Comparison of ENCODE assay signal across 10 cellular contexts in the genomic region with DNA sequence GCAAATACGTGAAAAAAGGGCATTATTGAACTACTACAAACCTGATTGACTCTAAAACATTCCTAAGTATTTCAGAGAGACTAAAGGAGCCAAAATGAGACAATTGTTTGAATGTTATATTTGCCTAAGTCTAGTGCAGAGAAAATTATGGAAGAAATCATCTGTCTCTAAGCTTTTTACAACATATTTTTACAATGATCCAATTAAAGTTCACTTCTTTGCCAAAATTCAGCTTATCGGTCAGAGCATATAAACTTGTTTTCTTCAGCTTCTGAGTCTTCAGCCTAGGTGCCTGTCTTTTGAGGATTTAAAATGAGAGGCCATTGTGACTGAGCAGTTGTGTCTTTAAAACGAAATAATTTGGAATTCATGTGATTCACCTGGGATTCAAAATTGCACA.
DNase-seq lines count a peak whose midpoint lies in the region; ATAC-seq and TF ChIP-seq lines count a peak whose summit lies in the region.
"Had no signal": no experiment of that assay in that cellular context is flagged by ENCODE, and none has a peak within 500 bp of the region (broad histone marks: within the 10 kb centered on the region; RNA-seq: fewer than 3 reads in every experiment).

No MANE protein-coding gene starts in this region.

- peak overlapping the region; percentile 72 for H3K4me2 ChIP-seq in smooth muscle cell

- H3K27ac ChIP-seq in esophagus squamous epithelium: peak overlapping the region in 3 of 4 donors; percentile 20 to 47 (median 33)
- peak overlapping the region; percentile 83 for H3K27ac ChIP-seq in smooth muscle cell (ENCODE audit: low read depth)
- H3K27ac ChIP-seq in spleen: peak overlapping the region in 4 of 8 donors; percentile 69 to 85 (median 77)

- intact Hi-C loops in activated CD4-positive, alpha-beta T cell treated with anti-CD3 and anti-CD28 coated beads, Interleukin-2, amount 10 ng/mL, durations not matched to agents 24 days and 14 days (cut with micrococcal nuclease): no loop called here
- intact Hi-C loops in esophagus squamous epithelium (cut with DNase I) (no loop called here), spleen (cut with DNase I; ENCODE audit: low total_unique reads) (no loop called here)

- H3K36me3 Mint-ChIP-seq in activated CD4-positive, alpha-beta T cell treated with anti-CD3 and anti-CD28 coated beads, Interleukin-2, amount 10 ng/mL, durations not matched to agents 24 days and 14 days (ENCODE audit: low read depth): peaks cover 35% of the 10 kb centered on the region
- no peaks in the 10 kb centered on the region; the same call in 1 of the 2 replicates for H3K36me3 Mint-ChIP-seq in WTC11

- no peaks in the 10 kb centered on the region for H3K27me3 Mint-ChIP-seq in activated CD4-positive, alpha-beta T cell treated with anti-CD3 and anti-CD28 coated beads, Interleukin-2, amount 10 ng/mL, durations not matched to agents 24 days and 14 days
- no peaks in the 10 kb centered on the region for H3K27me3 Mint-ChIP-seq in WTC11 (ENCODE audit: low read depth)

- H3K4me3 Mint-ChIP-seq in activated CD4-positive, alpha-beta T cell treated with anti-CD3 and anti-CD28 coated beads, Interleukin-2, amount 10 ng/mL, durations not matched to agents 24 days and 14 days: peak overlapping the region; percentile 12
- H3K4me3 Mint-ChIP-seq in WTC11: peak overlapping the region; percentile 51

- 45 to 64% methylated on average over 3 of the region's 3 CpGs for WGBS in esophagus squamous epithelium, 2 donors
- 81% methylated on average over 3 of the region's 3 CpGs for WGBS in smooth muscle cell (ENCODE audit: low lambda C conversion rate)
- 80 to 91% (median 85%) methylated on average over 3 of the region's 3 CpGs for whole genome bisulfite sequencing in spleen, 5 donors

- H3K4me1 ChIP-seq in esophagus squamous epithelium (peaks cover 9 to 63% (median 14%) of the 10 kb centered on the region in 3 donors), smooth muscle cell (ENCODE audit: low read depth) (peaks cover 68% of the 10 kb centered on the region), spleen (peaks cover 33 to 100% (median 84%) of the 10 kb centered on the region in 6 donors)

- POLR2A ChIA-PET in WTC11 (lab: Charles Lee): interaction anchor here (0.8 kb wide), 1 partner anchor 28 kb away, joined by 3 read pairs; no protein-coding TSS in a partner anchor

- no peak overlapping the region for H3K9ac ChIP-seq in smooth muscle cell (ENCODE audit: low read depth)

- H3K27ac Mint-ChIP-seq in activated CD4-positive, alpha-beta T cell treated with anti-CD3 and anti-CD28 coated beads, Interleukin-2, amount 10 ng/mL, durations not matched to agents 24 days and 14 days: peak overlapping the region; percentile 31
- H3K27ac Mint-ChIP-seq in WTC11: peak overlapping the region; percentile 91

- peaks cover 53% of the 10 kb centered on the region for H3K79me2 ChIP-seq in smooth muscle cell (ENCODE audit: low read depth)

- H3K27me3 ChIP-seq in esophagus squamous epithelium (no peaks in the 10 kb centered on the region), smooth muscle cell (ENCODE audit: low read depth) (no peaks in the 10 kb centered on the region), spleen (replicated peaks in 1 of 7) (no peaks in the 10 kb centered on the region)

- no peak for DNase-seq in activated CD4-positive, alpha-beta T cell treated with anti-CD3 and anti-CD28 coated beads, Interleukin-2, amount 10 ng/mL, durations not matched to agents 24 days and 14 days
- DNase-seq in activated CD4-positive, alpha-beta T cell treated with anti-CD3 and anti-CD28 coated beads for 4 hours: no peak
- DNase-seq in WTC11 (ENCODE audit: low spot score): no peak
- no peak for DNase-seq in esophagus squamous epithelium (lab: John Stamatoyannopoulos, UW)
- DNase-seq in smooth muscle cell (lab: John Stamatoyannopoulos, UW; ENCODE audit: unreplicated experiment): no peak
- DNase-seq in NCI-H82 treated with DMSO at 0.1 percent for 48 hours (lab: John Stamatoyannopoulos, UW; ENCODE audit: unreplicated experiment): no peak
- DNase-seq in spleen: no peak
- DNase-seq: DMS79, NCI-H2171 had no signal

- TF ChIP-seq POLR2A in esophagus squamous epithelium (IDR thresholded peaks at IDR 0.05): no peak
- TF ChIP-seq POLR2A in spleen (IDR thresholded peaks at IDR 0.05): no peak

- no peaks in the 10 kb centered on the region for H3K9me3 Mint-ChIP-seq in activated CD4-positive, alpha-beta T cell treated with anti-CD3 and anti-CD28 coated beads, Interleukin-2, amount 10 ng/mL, durations not matched to agents 24 days and 14 days
- no peaks in the 10 kb centered on the region for H3K9me3 Mint-ChIP-seq in WTC11

- H2AFZ ChIP-seq in smooth muscle cell (ENCODE audit: low read depth): no peak overlapping the region

- no peak overlapping the region for H3K4me3 ChIP-seq in esophagus squamous epithelium
- no peak overlapping the region for H3K4me3 ChIP-seq in smooth muscle cell
- no peak overlapping the region for H3K4me3 ChIP-seq in spleen

- H4K20me1 ChIP-seq in smooth muscle cell (ENCODE audit: low read depth): peaks cover 20% of the 10 kb centered on the region

- TF ChIP-seq CTCF in WTC11 (IDR thresholded peaks at IDR 0.05): no peak
- TF ChIP-seq CTCF in esophagus squamous epithelium (IDR thresholded peaks at IDR 0.05): no peak
- TF ChIP-seq CTCF in smooth muscle cell (IDR thresholded peaks at IDR 0.05; ENCODE audit: borderline replicate concordance, insufficient read depth, poor library complexity, severe bottlenecking): no peak
- no peak for TF ChIP-seq CTCF in spleen (IDR thresholded peaks at IDR 0.05 in 8 of 11, conservative IDR thresholded peaks at IDR 0.05 in 3 of 11)

- H3K9me3 ChIP-seq in esophagus squamous epithelium: no peaks in the 10 kb centered on the region
- H3K9me3 ChIP-seq in smooth muscle cell (replicated peaks; ENCODE audit: low read depth): no peaks in the 10 kb centered on the region
- no peaks in the 10 kb centered on the region for H3K9me3 ChIP-seq in spleen

- H3K4me1 Mint-ChIP-seq in activated CD4-positive, alpha-beta T cell treated with anti-CD3 and anti-CD28 coated beads, Interleukin-2, amount 10 ng/mL, durations not matched to agents 24 days and 14 days: peaks cover 76% of the 10 kb centered on the region
- peaks cover 90% of the 10 kb centered on the region for H3K4me1 Mint-ChIP-seq in WTC11

- H3F3A ChIP-seq in smooth muscle cell (ENCODE audit: low read depth): peaks cover 21% of the 10 kb centered on the region

- no peaks in the 10 kb centered on the region for H3K36me3 ChIP-seq in esophagus squamous epithelium
- H3K36me3 ChIP-seq in smooth muscle cell (ENCODE audit: low read depth): no peaks in the 10 kb centered on the region
- H3K36me3 ChIP-seq in spleen: peaks cover 0 to 28% (median 13%) of the 10 kb centered on the region in 6 donors

- CTCF ChIA-PET in WTC11 (lab: Charles Lee): interaction anchor here (1.0 kb wide), 1 partner anchor 151 kb away, joined by 3 read pairs; no protein-coding TSS in a partner anchor

- ATAC-seq in WTC11: no peak
- ATAC-seq in HG03442 (IDR thresholded peaks at IDR 0.05; ENCODE audit: unreplicated experiment): no peak

TF ChIP-seq in WTC11, 78 proteins besides CTCF, POLR2A, EP300 and RAD21 (continues in another document):
- TF ChIP-seq FOXK1 (CRISPR knock-in tag; IDR thresholded peaks at IDR 0.05) (no peak), TEAD4 (CRISPR knock-in tag; IDR thresholded peaks at IDR 0.05) (no peak), MLX (CRISPR knock-in tag; IDR thresholded peaks at IDR 0.05) (no peak), FOXP1 (CRISPR knock-in tag; IDR thresholded peaks at IDR 0.05; ENCODE audit: borderline replicate concordance) (no peak), ZSCAN18 (CRISPR knock-in tag; IDR thresholded peaks at IDR 0.05) (no peak), IRF2 (CRISPR knock-in tag; IDR thresholded peaks at IDR 0.05; ENCODE audit: borderline replicate concordance, low read depth) (no peak), JAZF1 (CRISPR knock-in tag; IDR thresholded peaks at IDR 0.05) (no peak), ZNF317 (CRISPR knock-in tag; IDR thresholded peaks at IDR 0.05; ENCODE audit: borderline replicate concordance, low read depth) (no peak), NR3C1 (CRISPR knock-in tag; conservative IDR thresholded peaks at IDR 0.05; ENCODE audit: low read depth) (no peak), CBFB (CRISPR knock-in tag; IDR thresholded peaks at IDR 0.05; ENCODE audit: low read depth) (no peak), TEAD1 (CRISPR knock-in tag; IDR thresholded peaks at IDR 0.05) (no peak), ESRRA (CRISPR knock-in tag; IDR thresholded peaks at IDR 0.05; ENCODE audit: borderline replicate concordance) (no peak)
- TF ChIP-seq, protein P1, sequence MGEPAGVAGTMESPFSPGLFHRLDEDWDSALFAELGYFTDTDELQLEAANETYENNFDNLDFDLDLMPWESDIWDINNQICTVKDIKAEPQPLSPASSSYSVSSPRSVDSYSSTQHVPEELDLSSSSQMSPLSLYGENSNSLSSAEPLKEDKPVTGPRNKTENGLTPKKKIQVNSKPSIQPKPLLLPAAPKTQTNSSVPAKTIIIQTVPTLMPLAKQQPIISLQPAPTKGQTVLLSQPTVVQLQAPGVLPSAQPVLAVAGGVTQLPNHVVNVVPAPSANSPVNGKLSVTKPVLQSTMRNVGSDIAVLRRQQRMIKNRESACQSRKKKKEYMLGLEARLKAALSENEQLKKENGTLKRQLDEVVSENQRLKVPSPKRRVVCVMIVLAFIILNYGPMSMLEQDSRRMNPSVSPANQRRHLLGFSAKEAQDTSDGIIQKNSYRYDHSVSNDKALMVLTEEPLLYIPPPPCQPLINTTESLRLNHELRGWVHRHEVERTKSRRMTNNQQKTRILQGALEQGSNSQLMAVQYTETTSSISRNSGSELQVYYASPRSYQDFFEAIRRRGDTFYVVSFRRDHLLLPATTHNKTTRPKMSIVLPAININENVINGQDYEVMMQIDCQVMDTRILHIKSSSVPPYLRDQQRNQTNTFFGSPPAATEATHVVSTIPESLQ (CRISPR knock-in tag; IDR thresholded peaks at IDR 0.05): no peak
